ENCODE assay signal across 8 cellular contexts in genomic region chr7:74394601-74395000, GRCh38. TPM values are rescaled to one million over a fixed set of nuclear protein-coding genes. Genes with fewer than 3 reads are reported as not detected.
DNase-seq lines count a peak whose midpoint lies in the region; ATAC-seq, FAIRE-seq and TF ChIP-seq lines count a peak whose summit lies in the region.
"Not testable (repeated sequence)": the region's sequence is repeated elsewhere in the genome, so short reads cannot be mapped to it uniquely, and the experiment has no call there.

No MANE protein-coding gene starts in this region.

- not testable (repeated sequence) for H3K36me3 ChIP-seq in A673 (ENCODE audit: insufficient read depth, low read length, poor library complexity, severe bottlenecking); mammary epithelial cell (ENCODE audit: insufficient read depth, low read length)
- H3K36me3 ChIP-seq in SK-N-SH (replicated peaks in 1 of 2; ENCODE audit: control insufficient read depth in 1 of 2, insufficient read depth in 2 of 2, low read length in 1 of 2), result peaks cover 3 to 49% of the 10 kb centered on the region in 2 experiments

- POLR2A ChIA-PET in A673 (lab: Charles Lee; ENCODE audit: low non-redundant PET), result not testable (repeated sequence)
- POLR2A ChIA-PET in SK-N-SH (lab: Yijun Ruan, JAX), result interaction anchor here (1.3 kb wide), 1 partner anchor 188 kb away, joined by 3 read pairs; no protein-coding TSS in a partner anchor

- peaks cover 25% of the 10 kb centered on the region for H3F3A ChIP-seq in SK-N-SH (replicated peaks; ENCODE audit: insufficient read depth)

- not testable (repeated sequence) for H3K9me3 ChIP-seq in A673 (ENCODE audit: low read depth, low read length, poor library complexity, severe bottlenecking); SK-N-SH; mammary epithelial cell (replicated peaks; ENCODE audit: insufficient read depth, low read length)

- not testable (repeated sequence) for H3K79me2 ChIP-seq in SK-N-SH (ENCODE audit: insufficient read depth); mammary epithelial cell (ENCODE audit: insufficient read depth, low read length)

- not testable (repeated sequence) for DNase-seq in A673 (ENCODE audit: low spot score); left lobe of liver (ENCODE audit: low spot score)
- DNase-seq in M059J (ENCODE audit: low read depth) (peak; percentile 39), SK-N-SH (peak; percentile 55), mammary epithelial cell (peak; percentile 40), fibroblast of villous mesenchyme (ENCODE audit: low read depth) (peak; percentile 72), posterior vena cava (ENCODE audit: low spot score) (peak; percentile 73)

- not testable (repeated sequence) for H4K20me1 ChIP-seq in SK-N-SH (ENCODE audit: insufficient read depth); mammary epithelial cell (ENCODE audit: insufficient read depth, low read length)

- H3K27me3 ChIP-seq in A673 (replicated peaks; ENCODE audit: insufficient read depth, low read depth, low read length, poor library complexity); SK-N-SH (ENCODE audit: insufficient read depth); mammary epithelial cell (ENCODE audit: insufficient read depth, low read length): not testable (repeated sequence)

- not testable (repeated sequence) for TF ChIP-seq EP300 in SK-N-SH (IDR thresholded peaks at IDR 0.05; ENCODE audit: borderline replicate concordance in 1 of 2, low read depth in 1 of 2, low read length in 1 of 2)

- 64% methylated on average over 3 of the region's 3 CpGs for WGBS in SK-N-SH (ENCODE audit: low lambda C conversion rate)
- 68% methylated on average over 3 of the region's 3 CpGs for WGBS in mammary epithelial cell (ENCODE audit: low coverage, missing lambda C conversion rate)

- in situ Hi-C loops in mammary epithelial cell (cut with MboI; ENCODE audit: low sequenced_read_pairs in 2 of 2), result loop anchor here (5.0 to 25.0 kb wide), 4 partner anchors 107 to 332 kb away; partner anchors contain the start of gene CLIP2 (in 1 of the 2)

- not testable (repeated sequence) for BruUV-seq in A673 (replicated peaks; lab: Mats Ljungman, UMichigan); mammary epithelial cell (replicated peaks; lab: Mats Ljungman, UMichigan)

- intact Hi-C loops in A673 (cut with micrococcal nuclease; ENCODE audit: unreplicated experiment), result not testable (repeated sequence)
- intact Hi-C loops in mammary epithelial cell (cut with micrococcal nuclease) (loop anchor here (1.0 to 5.0 kb wide), 2 partner anchors 122 to 188 kb away; no protein-coding TSS in a partner anchor), posterior vena cava (cut with DNase I) (loop anchor here in 1 of 2 donors (10.0 kb wide), 2 partner anchors 330 to 530 kb away; partner anchors contain the start of gene TMEM270)

- ATAC-seq in left lobe of liver, result peak; percentile 87

- FAIRE-seq in G401.6 (lab: Jason Lieb, UNC), result peak; percentile 65

- not testable (repeated sequence) for H3K9ac ChIP-seq in SK-N-SH; mammary epithelial cell (ENCODE audit: insufficient read depth, low read length)

- not testable (repeated sequence) for H3K4me3 ChIP-seq in A673 (ENCODE audit: low read depth, low read length, poor library complexity, severe bottlenecking); SK-N-SH (ENCODE audit: low read depth in 2 of 2, low read length in 1 of 2); mammary epithelial cell (replicated peaks in 1 of 3; ENCODE audit: insufficient read depth in 1 of 3, low read depth in 2 of 3, low read length in 3 of 3); fibroblast of villous mesenchyme (ENCODE audit: low read depth, low read length)

- CTCF ChIA-PET in A673 (lab: Charles Lee), result interaction anchor here (1.0 to 2.5 kb wide), 2 partner anchors 188 to 192 kb away, joined by 3 to 11 read pairs; no protein-coding TSS in a partner anchor
- CTCF ChIA-PET in SK-N-SH (lab: Yijun Ruan, JAX), result interaction anchor here (1.0 to 22.0 kb wide), 7 partner anchors 10 to 326 kb away, joined by 3 to 537 read pairs (median 5); partner anchors contain the start of gene LAT2
- CTCF ChIA-PET in mammary epithelial cell (lab: Charles Lee; ENCODE audit: low non-redundant PET), result interaction anchor here (1.1 kb wide), 1 partner anchor 188 kb away, joined by 3 read pairs; no protein-coding TSS in a partner anchor

- H3K27ac ChIP-seq in A673 (ENCODE audit: low read depth, low read length, poor library complexity, severe bottlenecking); SK-N-SH (ENCODE audit: low read depth in 2 of 2, low read length in 1 of 2); mammary epithelial cell (ENCODE audit: insufficient read depth, low read depth, low read length): not testable (repeated sequence)

- H2AFZ ChIP-seq in SK-N-SH (ENCODE audit: low read depth); mammary epithelial cell (ENCODE audit: low read depth, low read length): not testable (repeated sequence)

- peak; percentile 61 for TF ChIP-seq RAD21 in SK-N-SH (IDR thresholded peaks at IDR 0.05; ENCODE audit: low read length)

- not testable (repeated sequence) for H3K9me2 ChIP-seq in SK-N-SH

- TF ChIP-seq CTCF in A673 (conservative IDR thresholded peaks at IDR 0.05; ENCODE audit: low read depth, low read length), result peak; percentile 37; the same call in 1 of the 2 replicates
- TF ChIP-seq CTCF in SK-N-SH (IDR thresholded peaks at IDR 0.05), result peak; percentile 36; the same call in 1 of the 2 replicates
- peak; percentile 32 to 52 for TF ChIP-seq CTCF in mammary epithelial cell (conservative IDR thresholded peaks at IDR 0.05 in 1 of 2, IDR thresholded peaks at IDR 0.05 in 1 of 2; ENCODE audit: extremely low read depth in 1 of 2, insufficient read depth in 1 of 2, low read depth in 1 of 2, low read length in 2 of 2)
- peak; percentile 44 for TF ChIP-seq CTCF in fibroblast of villous mesenchyme (IDR thresholded peaks at IDR 0.05; ENCODE audit: insufficient read depth, low read depth, low read length)

- dilution Hi-C loops in mammary epithelial cell (cut with HindIII; ENCODE audit: low sequenced_read_pairs), result loop anchor here (10.0 kb wide), 1 partner anchor 110 kb away; the partner anchor contains the start of gene CLIP2

- not testable (repeated sequence) for H3K4me2 ChIP-seq in SK-N-SH; mammary epithelial cell (ENCODE audit: insufficient read depth, low read depth, low read length)

- not testable (repeated sequence) for H3K4me1 ChIP-seq in A673 (ENCODE audit: insufficient read depth, low read length, poor library complexity, severe bottlenecking); SK-N-SH (ENCODE audit: control insufficient read depth in 1 of 2, insufficient read depth in 2 of 2, low read depth in 1 of 2, low read length in 1 of 2); mammary epithelial cell (ENCODE audit: insufficient read depth, low read length)

RNA-seq across cellular contexts. Expression of gene GTF2IRD1, which starts 59.1 kb away (rescaled TPM):
- 73.6 and 80.4 TPM in 2 replicates for total RNA-seq in A673 (2021)
- total RNA-seq in M059J (2014; rRNA removed; shearing (Covaris generic)), result 7.3 and 16.9 TPM in 2 replicates
- polyA plus RNA-seq in SK-N-SH (2012; rRNA removed), result 20.2 and 26.4 TPM in 2 replicates
- polyA plus RNA-seq in SK-N-SH (2012; cell fraction: cytosol; rRNA removed), result 13.9 and 18.4 TPM in 2 replicates
- polyA plus RNA-seq in SK-N-SH (2012; cell fraction: nucleus; rRNA removed), result 29.0 and 37.8 TPM in 2 replicates
- 10 to 100 TPM; 21.0 to 35.1 TPM for total RNA-seq in mammary epithelial cell
- polyA plus RNA-seq in mammary epithelial cell, result 10.4 TPM
- 23.3 TPM for polyA minus RNA-seq in mammary epithelial cell
- 13.4 and 17.1 TPM in 2 replicates for total RNA-seq in fibroblast of villous mesenchyme
- 10.3 TPM for total RNA-seq in left lobe of liver
- 10 to 100 TPM; 14.7 to 17.0 TPM for total RNA-seq in posterior vena cava
